In the genomic region with DNA sequence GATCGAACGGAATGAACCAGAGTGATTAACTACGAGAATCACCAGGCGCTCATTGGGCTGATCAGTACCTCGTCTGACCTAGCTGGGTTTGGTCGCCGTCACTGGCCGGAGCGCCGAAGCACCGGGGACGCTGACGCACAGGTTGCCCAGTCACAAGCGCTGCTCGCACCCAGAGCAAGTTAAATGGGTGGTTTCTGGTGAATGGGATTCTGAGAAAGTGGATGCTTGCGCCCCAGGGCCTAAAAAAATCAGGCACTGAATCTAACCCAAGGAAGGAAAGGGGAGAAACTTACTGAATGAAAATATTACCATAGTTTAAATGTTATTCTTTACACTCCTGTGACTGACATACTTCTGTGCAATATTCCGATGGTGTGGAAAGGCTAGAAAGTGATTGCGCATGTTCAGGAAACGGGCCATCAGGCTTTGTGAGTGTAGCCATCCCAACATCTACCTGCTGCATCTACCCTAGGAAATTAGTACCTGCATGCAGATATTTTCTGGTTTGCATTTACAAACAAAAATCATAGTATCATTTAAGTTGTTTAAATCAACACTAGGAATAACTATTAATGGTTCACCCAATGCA, we compare ENCODE assay signal across 8 cellular contexts. TPM values are rescaled to one million over a fixed set of nuclear protein-coding genes. Genes with fewer than 3 reads are reported as not detected.
A peak's percentile ranks its signal among the peaks of the same experiment; 100 is the strongest.
DNase-seq lines count a peak whose midpoint lies in the region; ATAC-seq and TF ChIP-seq lines count a peak whose summit lies in the region.

No MANE protein-coding gene starts in this region.

- H3K4me3 ChIP-seq in WI38 (ENCODE audit: low read depth, low read length) (peak overlapping the region; percentile 69), heart right ventricle (peak overlapping the region; percentile 39 to 70 (median 66)), psoas muscle (peak overlapping the region; percentile 69)

- 15 to 16% methylated on average over 19 of the region's 19 CpGs for WGBS in heart right ventricle, 2 donors
- 20 to 23% (median 22%) methylated on average over 19 of the region's 19 CpGs for WGBS in psoas muscle, 3 donors

- H3K4me1 ChIP-seq in heart right ventricle (peaks cover 0 to 12% (median 6%) of the 10 kb centered on the region in 9 donors), psoas muscle (no peaks in the 10 kb centered on the region)

- H3K27me3 ChIP-seq in heart right ventricle (peaks cover 0 to 32% (median 0%) of the 10 kb centered on the region in 7 donors), psoas muscle (ENCODE audit: insufficient read depth in 3 of 3, low read length in 2 of 3) (peaks cover 0 to 15% (median 0%) of the 10 kb centered on the region in 3 donors)

- peak; percentile 4 to 9 for DNase-seq in heart right ventricle
- DNase-seq in psoas muscle, result no peak
- no peak for DNase-seq in NCI-H774 (lab: John Stamatoyannopoulos, UW)
- DNase-seq in UCSD-AML1 (lab: John Stamatoyannopoulos, UW; ENCODE audit: unreplicated experiment), result no peak
- DNase-seq in DMS153 (lab: John Stamatoyannopoulos, UW), result no peak

- H3K27ac ChIP-seq in heart right ventricle (peak overlapping the region in 2 of 10 donors; percentile 11 to 25), psoas muscle (no peak overlapping the region)

- no peak for TF ChIP-seq CTCF in WI38 (IDR thresholded peaks at IDR 0.05; ENCODE audit: low read depth, low read length)
- TF ChIP-seq CTCF in heart right ventricle (IDR thresholded peaks at IDR 0.05), result no peak
- no peak for TF ChIP-seq CTCF in psoas muscle (IDR thresholded peaks at IDR 0.05)

- H3K9me3 ChIP-seq in heart right ventricle, result peaks cover 0 to 3% (median 0%) of the 10 kb centered on the region in 11 donors
- no peaks in the 10 kb centered on the region for H3K9me3 ChIP-seq in psoas muscle

- ATAC-seq in GM18858 (IDR thresholded peaks at IDR 0.05; ENCODE audit: unreplicated experiment) (peak; percentile 14), HG02885 (IDR thresholded peaks at IDR 0.05; ENCODE audit: poor library complexity, unreplicated experiment) (peak; percentile 56), heart right ventricle (peak; percentile 23 to 84 (median 60)), psoas muscle (peak in 3 of 4 donors; percentile 37 to 61 (median 48))

- intact Hi-C loops in heart right ventricle (cut with DNase I), result no loop called here
- intact Hi-C loops in psoas muscle (cut with DNase I), result no loop called here

- no peaks in the 10 kb centered on the region for H3K36me3 ChIP-seq in heart right ventricle
- no peaks in the 10 kb centered on the region for H3K36me3 ChIP-seq in psoas muscle (ENCODE audit: insufficient read depth in 1 of 2, low read depth in 1 of 2)

RNA-seq across cellular contexts. Expression of gene ABCG2, which starts 0.8 kb away (rescaled TPM):
- total RNA-seq in heart right ventricle, result 10 to 100 TPM in 1 of 10 donors, 1 to 10 TPM in 6, under 1 TPM in 3; 0.57 to 10.5 (median 4.1) TPM
- polyA plus RNA-seq in heart right ventricle, result under 1 TPM; 0.22 to 0.33 TPM
- 1 to 10 TPM in 1 of 4 donors, under 1 TPM in 3; 0.19 to 1.8 (median 0.57) TPM for total RNA-seq in psoas muscle
- under 1 TPM; 0.09 to 0.10 (median 0.10) TPM for polyA plus RNA-seq in psoas muscle

Comparison
In these comparisons a context has a peak if more than half of its experiments do, and no peak if none do; other contexts are left out.
1. DNase-seq: peak in heart right ventricle (2 of 2); none in psoas muscle (0 of 2), NCI-H774 (single experiment), UCSD-AML1 (single experiment) and DMS153 (single experiment).
2. Peak in every context shown above with its lines, with median percentiles within 50 percentile points of each other: ATAC-seq and H3K4me3 ChIP-seq.